Comparison of ENCODE assay signal across 1 cellular context in genomic region chr22:19446603-19447387, GRCh38.
TF ChIP-seq lines count a peak whose summit lies in the region.

No MANE protein-coding gene starts in this region.

TF ChIP-seq in K562, 482 proteins besides CTCF, POLR2A, EP300 and RAD21 (continued from another document and continues in another):
- no peak for TF ChIP-seq MGA (IDR thresholded peaks at IDR 0.05)
- TF ChIP-seq, protein P1, sequence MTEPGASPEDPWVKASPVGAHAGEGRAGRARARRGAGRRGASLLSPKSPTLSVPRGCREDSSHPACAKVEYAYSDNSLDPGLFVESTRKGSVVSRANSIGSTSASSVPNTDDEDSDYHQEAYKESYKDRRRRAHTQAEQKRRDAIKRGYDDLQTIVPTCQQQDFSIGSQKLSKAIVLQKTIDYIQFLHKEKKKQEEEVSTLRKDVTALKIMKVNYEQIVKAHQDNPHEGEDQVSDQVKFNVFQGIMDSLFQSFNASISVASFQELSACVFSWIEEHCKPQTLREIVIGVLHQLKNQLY (CRISPR knock-in tag; conservative IDR thresholded peaks at IDR 0.05) = 0 out of 4 replicates have a peak, but pooled peaks of 1 of the 2 experiments have one; percentile 26
- TF ChIP-seq RB1 (IDR thresholded peaks at IDR 0.05; ENCODE audit: low read depth) = 0 out of 2 replicates have a peak, but pooled peaks have one; percentile 7
- no peak for TF ChIP-seq CHD7 (IDR thresholded peaks at IDR 0.05; ENCODE audit: low read depth, low read length)
- no peak; the same call in 1 of the 2 replicates for TF ChIP-seq BHLHE40 (IDR thresholded peaks at IDR 0.05; ENCODE audit: low read length)
- TF ChIP-seq, protein P2, sequence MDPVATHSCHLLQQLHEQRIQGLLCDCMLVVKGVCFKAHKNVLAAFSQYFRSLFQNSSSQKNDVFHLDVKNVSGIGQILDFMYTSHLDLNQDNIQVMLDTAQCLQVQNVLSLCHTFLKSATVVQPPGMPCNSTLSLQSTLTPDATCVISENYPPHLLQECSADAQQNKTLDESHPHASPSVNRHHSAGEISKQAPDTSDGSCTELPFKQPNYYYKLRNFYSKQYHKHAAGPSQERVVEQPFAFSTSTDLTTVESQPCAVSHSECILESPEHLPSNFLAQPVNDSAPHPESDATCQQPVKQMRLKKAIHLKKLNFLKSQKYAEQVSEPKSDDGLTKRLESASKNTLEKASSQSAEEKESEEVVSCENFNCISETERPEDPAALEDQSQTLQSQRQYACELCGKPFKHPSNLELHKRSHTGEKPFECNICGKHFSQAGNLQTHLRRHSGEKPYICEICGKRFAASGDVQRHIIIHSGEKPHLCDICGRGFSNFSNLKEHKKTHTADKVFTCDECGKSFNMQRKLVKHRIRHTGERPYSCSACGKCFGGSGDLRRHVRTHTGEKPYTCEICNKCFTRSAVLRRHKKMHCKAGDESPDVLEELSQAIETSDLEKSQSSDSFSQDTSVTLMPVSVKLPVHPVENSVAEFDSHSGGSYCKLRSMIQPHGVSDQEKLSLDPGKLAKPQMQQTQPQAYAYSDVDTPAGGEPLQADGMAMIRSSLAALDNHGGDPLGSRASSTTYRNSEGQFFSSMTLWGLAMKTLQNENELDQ (CRISPR knock-in tag; IDR thresholded peaks at IDR 0.05; ENCODE audit: borderline replicate concordance) = no peak
- TF ChIP-seq ZBTB17 (CRISPR knock-in tag; IDR thresholded peaks at IDR 0.05) = no peak
- TF ChIP-seq LARP7 (IDR thresholded peaks at IDR 0.05) = peak; percentile 92
- TF ChIP-seq MTA1 (IDR thresholded peaks at IDR 0.05; ENCODE audit: borderline replicate concordance) = peak; percentile 63; the same call in 1 of the 2 replicates
- TF ChIP-seq ZNF41 (CRISPR knock-in tag; conservative IDR thresholded peaks at IDR 0.05) = peak; percentile 63; the same call in 1 of the 2 replicates
- TF ChIP-seq ELK3 (CRISPR knock-in tag; IDR thresholded peaks at IDR 0.05) = 0 out of 2 replicates have a peak, but pooled peaks have one; percentile 32
- TF ChIP-seq NFRKB (IDR thresholded peaks at IDR 0.05; ENCODE audit: low read depth) = peak; percentile 19; the same call in 1 of the 2 replicates
- peak; percentile 57; the same call in 1 of the 2 replicates for TF ChIP-seq NCOA1 (IDR thresholded peaks at IDR 0.05; ENCODE audit: low read depth)
- no peak for TF ChIP-seq ZNF444 (CRISPR knock-in tag; IDR thresholded peaks at IDR 0.05)
- TF ChIP-seq ATF3 (IDR thresholded peaks at IDR 0.05) = no peak
- peak; percentile 72; the same call in 1 of the 2 replicates for TF ChIP-seq ATF3 (CRISPR knock-in tag; conservative IDR thresholded peaks at IDR 0.05)
- TF ChIP-seq CHD1 (IDR thresholded peaks at IDR 0.05; ENCODE audit: low read length) = peak; percentile 17
- TF ChIP-seq MYC (IDR thresholded peaks at IDR 0.05; ENCODE audit: low read depth, low read length) = no peak
- peak; percentile 87; the same call in 1 of the 2 replicates for TF ChIP-seq MYC (CRISPR knock-in tag; IDR thresholded peaks at IDR 0.05; ENCODE audit: borderline replicate concordance, low read depth)
- TF ChIP-seq ZEB2 (IDR thresholded peaks at IDR 0.05) = peak; percentile 57; the same call in 1 of the 2 replicates
- peak; percentile 35; the same call in 1 of the 2 replicates for TF ChIP-seq MYNN (IDR thresholded peaks at IDR 0.05)
- TF ChIP-seq MYNN (CRISPR knock-in tag; IDR thresholded peaks at IDR 0.05) = no peak
- TF ChIP-seq ZBED1 (IDR thresholded peaks at IDR 0.05) = 0 out of 2 replicates have a peak, but pooled peaks have one; percentile 11
- TF ChIP-seq ZFPM2 (CRISPR knock-in tag; IDR thresholded peaks at IDR 0.05) = no peak
- 0 out of 2 replicates have a peak, but pooled peaks have one; percentile 86 for TF ChIP-seq THRAP3 (IDR thresholded peaks at IDR 0.05; ENCODE audit: borderline replicate concordance)
